ENCODE assay signal across 23 cellular contexts in the genomic region with DNA sequence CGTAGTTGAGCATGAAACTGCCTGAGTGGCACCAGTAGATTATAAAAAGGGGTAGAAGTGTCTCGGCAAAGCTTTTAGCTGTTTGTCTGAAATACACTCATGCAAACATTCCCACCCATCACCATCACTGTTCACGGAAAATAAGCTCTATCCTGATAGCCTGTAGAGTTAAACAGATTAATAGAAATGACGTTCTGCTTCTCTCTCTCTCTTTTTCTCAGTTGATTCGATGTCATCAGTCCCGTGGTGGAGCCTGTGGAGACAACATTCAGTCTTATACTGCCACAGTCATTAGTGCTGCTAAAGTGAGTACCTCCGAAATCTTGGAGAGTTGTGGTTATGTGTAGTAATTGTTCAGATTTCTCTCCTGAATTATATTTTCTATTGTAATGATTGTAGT.
DNase-seq lines count a peak whose midpoint lies in the region; ATAC-seq, FAIRE-seq and TF ChIP-seq lines count a peak whose summit lies in the region.
"Had no signal": no experiment of that assay in that cellular context is flagged by ENCODE, and none has a peak within 500 bp of the region (broad histone marks: within the 10 kb centered on the region; RNA-seq: fewer than 3 reads in every experiment).

No MANE protein-coding gene starts in this region.

- no TSS peak for BruUV-seq in PC-3 (replicated peaks; lab: Mats Ljungman, UMichigan)

- H3K27ac ChIP-seq in PC-3 (ENCODE audit: low read length) (peak overlapping the region; percentile 66), coronary artery (peak overlapping the region; percentile 83 to 87), vagina (peak overlapping the region; percentile 31)
- H3K27ac ChIP-seq: foreskin keratinocyte, HL-60 had no signal

- peak overlapping the region; percentile 21 for H3K27ac Mint-ChIP-seq in mesothelial cell of epicardium
- no peak overlapping the region for H3K27ac Mint-ChIP-seq in natural killer cell
- H3K27ac Mint-ChIP-seq: activated naive CD8-positive, alpha-beta T cell treated with anti-CD3 and anti-CD28 coated beads, Interleukin-2, amount 50 U/mL, for 24 hours; stimulated activated naive CD8-positive, alpha-beta T cell treated with anti-CD3 and anti-CD28 coated beads, Interleukin-15, Interleukin-2, amounts not matched to agents 100 ng/mL and 50 ng/mL, for 24 hours; T-helper 2 cell treated with Interferon-gamma antibody and Interleukin-4, amounts not matched to agents 5 μg/mL and 100 μg/mL, for 36 hours had no signal

- H3K36me3 ChIP-seq in PC-3 (ENCODE audit: low read depth, low read length): no peaks in the 10 kb centered on the region
- no peaks in the 10 kb centered on the region for H3K36me3 ChIP-seq in vagina
- H3K36me3 ChIP-seq: right lobe of liver had no signal

- peak overlapping the region; percentile 65 for H3K4me2 ChIP-seq in PC-3 (ENCODE audit: low read length)

- DNase-seq in PC-3 (no peak), coronary artery (ENCODE audit: low spot score) (no peak), mesothelial cell of epicardium (ENCODE audit: low spot score in 2 of 2, unreplicated experiment in 2 of 2) (no peak), vagina (ENCODE audit: extremely low spot score in 2 of 2) (no peak), COLO668 (lab: John Stamatoyannopoulos, UW; ENCODE audit: unreplicated experiment) (no peak), D721Med (ENCODE audit: insufficient read length, low spot score) (no peak), natural killer cell (no peak)
- DNase-seq: activated CD4-positive, CD25-positive, alpha-beta regulatory T cell; activated CD8-positive, alpha-beta memory T cell treated with anti-CD3 and anti-CD28 coated beads for 24 hours; activated naive CD8-positive, alpha-beta T cell treated with anti-CD3 and anti-CD28 coated beads, Interleukin-2, amount 50 U/mL, for 24 hours; AML-193; Caco-2; central memory CD4-positive, alpha-beta T cell; left cardiac atrium; NCI-H524; right lobe of liver; SHP77 treated with DMSO at 0.1 percent for 48 hours; stimulated activated CD4-positive, alpha-beta T cell treated with anti-CD3 and anti-CD28 coated beads, Interleukin-1b, Interleukin-23, amount 100 ng/mL, for 48 hours had no signal

- CTCF ChIA-PET in PC-3 (lab: Charles Lee): interaction anchor here (0.6 to 1.1 kb wide), 4 partner anchors 13 to 511 kb away, joined by 3 to 8 read pairs (median 4); no protein-coding TSS in a partner anchor

- H3K36me3 Mint-ChIP-seq in mesothelial cell of epicardium (peaks cover 16% of the 10 kb centered on the region), natural killer cell (peaks cover 2% of the 10 kb centered on the region)

- no peak for TF ChIP-seq POLR2A in vagina (IDR thresholded peaks at IDR 0.05)

- H3K4me3 Mint-ChIP-seq in mesothelial cell of epicardium: no peak overlapping the region
- H3K4me3 Mint-ChIP-seq in natural killer cell: no peak overlapping the region
- H3K4me3 Mint-ChIP-seq: activated naive CD8-positive, alpha-beta T cell treated with anti-CD3 and anti-CD28 coated beads, Interleukin-2, amount 50 U/mL, for 24 hours; stimulated activated naive CD8-positive, alpha-beta T cell treated with anti-CD3 and anti-CD28 coated beads, Interleukin-15, Interleukin-2, amounts not matched to agents 100 ng/mL and 50 ng/mL, for 24 hours; T-helper 2 cell treated with Interferon-gamma antibody and Interleukin-4, amounts not matched to agents 5 μg/mL and 100 μg/mL, for 36 hours had no signal

- H3K9me3 Mint-ChIP-seq in mesothelial cell of epicardium: peaks cover 8% of the 10 kb centered on the region
- H3K9me3 Mint-ChIP-seq in natural killer cell: peaks cover 0 to 5% of the 10 kb centered on the region in 2 donors

- FAIRE-seq in D721Med (lab: Jason Lieb, UNC): no peak
- FAIRE-seq: GM19239 had no signal

- peaks cover 5% of the 10 kb centered on the region for H3F3A ChIP-seq in PC-3 (ENCODE audit: low read length, unreplicated experiment)

- H3K4me1 ChIP-seq in PC-3 (ENCODE audit: insufficient read depth, low read length) (peaks cover 27% of the 10 kb centered on the region), vagina (no peaks in the 10 kb centered on the region)
- H3K4me1 ChIP-seq: Caco-2, right lobe of liver had no signal

- ATAC-seq in PC-3: peak; percentile 27
- no peak for ATAC-seq in natural killer cell
- ATAC-seq: activated naive CD8-positive, alpha-beta T cell treated with anti-CD3 and anti-CD28 coated beads, Interleukin-2, amount 50 U/mL, for 24 hours; right lobe of liver had no signal

- intact Hi-C loops in PC-3 (cut with micrococcal nuclease) (loop anchor here (5.0 kb wide), 1 partner anchor 510 kb away; no protein-coding TSS in a partner anchor), vagina (cut with DNase I) (no loop called here), natural killer cell (cut with micrococcal nuclease) (no loop called here)

- H3K9me2 ChIP-seq in PC-3 (replicated peaks; ENCODE audit: low read length): no peaks in the 10 kb centered on the region

- H3K27me3 ChIP-seq in PC-3 (ENCODE audit: low read length) (no peaks in the 10 kb centered on the region), vagina (no peaks in the 10 kb centered on the region)
- H3K27me3 ChIP-seq: foreskin keratinocyte, right lobe of liver had no signal

- H3K79me2 ChIP-seq in PC-3 (ENCODE audit: low read length): no peaks in the 10 kb centered on the region

- POLR2A ChIA-PET in PC-3 (lab: Charles Lee; ENCODE audit: unreplicated experiment): interaction anchor here (0.6 to 0.7 kb wide), 2 partner anchors 14 to 161 kb away, joined by 3 to 4 read pairs; no protein-coding TSS in a partner anchor

- no peaks in the 10 kb centered on the region for H4K20me1 ChIP-seq in PC-3 (ENCODE audit: low read length)

- H3K4me1 Mint-ChIP-seq in mesothelial cell of epicardium (peaks cover 2% of the 10 kb centered on the region), natural killer cell (no peaks in the 10 kb centered on the region)
- H3K4me1 Mint-ChIP-seq: activated naive CD8-positive, alpha-beta T cell treated with anti-CD3 and anti-CD28 coated beads, Interleukin-2, amount 50 U/mL, for 24 hours had no signal

- H3K4me3 ChIP-seq in PC-3 (ENCODE audit: low read length) (peak overlapping the region; percentile 34; the same call in 1 of the 2 replicates), coronary artery (peak overlapping the region; percentile 53), vagina (no peak overlapping the region)
- H3K4me3 ChIP-seq: right lobe of liver had no signal

- H3K27me3 Mint-ChIP-seq in mesothelial cell of epicardium (ENCODE audit: low read depth) (no peaks in the 10 kb centered on the region), natural killer cell (ENCODE audit: low read depth in 2 of 2) (no peaks in the 10 kb centered on the region)
- H3K27me3 Mint-ChIP-seq: activated naive CD8-positive, alpha-beta T cell treated with anti-CD3 and anti-CD28 coated beads, Interleukin-2, amount 50 U/mL, for 24 hours; stimulated activated naive CD8-positive, alpha-beta T cell treated with anti-CD3 and anti-CD28 coated beads, Interleukin-15, Interleukin-2, amounts not matched to agents 100 ng/mL and 50 ng/mL, for 24 hours had no signal

- H3K9me3 ChIP-seq in PC-3 (ENCODE audit: low read length) (no peaks in the 10 kb centered on the region), vagina (no peaks in the 10 kb centered on the region)

- TF ChIP-seq CTCF in PC-3 (conservative IDR thresholded peaks at IDR 0.05; ENCODE audit: low read depth, low read length): no peak
- TF ChIP-seq CTCF in coronary artery (IDR thresholded peaks at IDR 0.05): no peak
- TF ChIP-seq CTCF in mesothelial cell of epicardium (IDR thresholded peaks at IDR 0.05; ENCODE audit: unreplicated experiment): no peak
- no peak for TF ChIP-seq CTCF in vagina (IDR thresholded peaks at IDR 0.05)
- TF ChIP-seq CTCF in D721Med (IDR thresholded peaks at IDR 0.05; ENCODE audit: insufficient read depth, missing control alignments): no peak
- TF ChIP-seq CTCF in natural killer cell (IDR thresholded peaks at IDR 0.05): no peak

- H2AFZ ChIP-seq in PC-3 (ENCODE audit: low read length): 0 out of 2 replicates have a peak overlapping the region, but pooled peaks have one; percentile 5

- peak overlapping the region; percentile 11; the same call in 1 of the 2 replicates for H3K9ac ChIP-seq in PC-3 (ENCODE audit: low read length)

Comparison
In these comparisons a context has a peak if more than half of its experiments do, and no peak if none do; other contexts are left out.
1. H3K27ac ChIP-seq: peak in every context shown above with its lines; median percentile 85 in coronary artery; 66 in PC-3; 31 in vagina.
2. H3K4me3 ChIP-seq: peak in PC-3 (single experiment) and coronary artery (single experiment); none in vagina (0 of 2).